ENCODE assay signal across 9 cellular contexts in the genomic region with DNA sequence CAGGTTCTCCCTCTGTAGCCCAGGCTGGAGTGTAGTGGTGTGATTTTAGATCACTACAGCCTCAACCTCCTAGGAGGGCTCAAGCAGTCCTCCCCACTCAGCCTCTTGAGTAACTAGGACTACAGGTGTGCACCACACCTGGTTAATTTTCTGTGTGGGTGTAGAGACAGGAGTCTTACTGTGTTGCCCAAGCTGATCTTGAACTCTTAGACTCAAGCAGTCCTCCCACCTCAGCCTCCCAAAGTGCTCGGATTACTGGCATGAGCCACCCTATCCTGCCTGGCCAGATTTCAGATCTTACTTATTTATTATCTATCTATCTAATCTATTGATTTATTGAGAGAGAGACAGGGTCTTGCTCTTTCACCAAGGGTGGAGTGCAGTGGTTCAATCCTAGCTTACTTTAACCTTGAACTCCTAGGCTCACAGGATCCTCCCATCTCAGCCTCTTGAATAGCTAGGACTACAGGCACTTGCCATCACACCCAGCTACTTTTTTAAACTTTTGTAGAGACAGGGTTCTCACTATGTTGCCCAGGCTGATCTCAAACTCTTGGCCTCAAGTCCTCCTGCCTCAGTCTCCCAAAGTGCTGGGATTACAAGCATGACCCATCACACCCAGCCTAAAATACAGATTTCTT.
A peak's percentile ranks its signal among the peaks of the same experiment; 100 is the strongest.
DNase-seq lines count a peak whose midpoint lies in the region; ATAC-seq, FAIRE-seq and TF ChIP-seq lines count a peak whose summit lies in the region.
"Had no signal": no experiment of that assay in that cellular context is flagged by ENCODE, and none has a peak within 500 bp of the region (broad histone marks: within the 10 kb centered on the region; RNA-seq: fewer than 3 reads in every experiment).

No MANE protein-coding gene starts in this region.

- H3K9me3 Mint-ChIP-seq in activated naive CD8-positive, alpha-beta T cell treated with anti-CD3 and anti-CD28 coated beads for 36 hours: no peaks in the 10 kb centered on the region
- H3K9me3 Mint-ChIP-seq in mesothelial cell of epicardium: no peaks in the 10 kb centered on the region
- H3K9me3 Mint-ChIP-seq in naive thymus-derived CD8-positive, alpha-beta T cell: no peaks in the 10 kb centered on the region
- no peaks in the 10 kb centered on the region for H3K9me3 Mint-ChIP-seq in endothelial cell (ENCODE audit: unreplicated experiment)

- peaks cover 75% of the 10 kb centered on the region for H3K4me1 ChIP-seq in HepG2 (ENCODE audit: insufficient read depth, low read length)
- peaks cover 0 to 22% (median 2%) of the 10 kb centered on the region in 4 donors for H3K4me1 ChIP-seq in right lobe of liver
- H3K4me1 ChIP-seq in aorta (ENCODE audit: control insufficient read depth in 1 of 2, insufficient read depth in 2 of 2, low read length in 2 of 2): peaks cover 1 to 5% of the 10 kb centered on the region in 2 donors

- H3K9me3 ChIP-seq in HepG2 (ENCODE audit: low read length) (no peaks in the 10 kb centered on the region), right lobe of liver (no peaks in the 10 kb centered on the region), aorta (ENCODE audit: control insufficient read depth, low read length) (no peaks in the 10 kb centered on the region)

- WGBS in HepG2 (ENCODE audit: low lambda C conversion rate): 88% methylated on average over 1 of the region's 1 CpG
- WGBS in right lobe of liver (ENCODE audit: insufficient coverage, low coverage, low lambda C conversion rate, missing lambda C conversion rate): 83% methylated on average over 1 of the region's 1 CpG
- 54 to 71% methylated on average over 1 of the region's 1 CpG for WGBS in aorta, 2 donors

- no peak for ATAC-seq in HepG2
- no peak for ATAC-seq in right lobe of liver
- no peak for ATAC-seq in aorta (ENCODE audit: low FRiP score)
- no peak for ATAC-seq in naive thymus-derived CD8-positive, alpha-beta T cell

- POLR2A ChIA-PET in HepG2 (lab: Yijun Ruan, JAX): interaction anchor here (1.0 to 20.0 kb wide), 5 partner anchors 12 to 77 kb away, joined by 3 to 501 read pairs (median 11); no protein-coding TSS in a partner anchor
- POLR2A ChIA-PET in naive thymus-derived CD8-positive, alpha-beta T cell (lab: Charles Lee): no interaction called here

- no TSS peak for BruUV-seq in HepG2 (replicated peaks; lab: Mats Ljungman, UMichigan)

- no peaks in the 10 kb centered on the region for H3K27me3 ChIP-seq in HepG2 (ENCODE audit: control insufficient read depth in 1 of 2, insufficient read depth in 2 of 2, low read length in 2 of 2)
- no peaks in the 10 kb centered on the region for H3K27me3 ChIP-seq in right lobe of liver
- H3K27me3 ChIP-seq in aorta (ENCODE audit: control insufficient read depth in 1 of 2, insufficient read depth in 2 of 2, low read length in 1 of 2): no peaks in the 10 kb centered on the region

- H3K27ac Mint-ChIP-seq in activated naive CD8-positive, alpha-beta T cell treated with anti-CD3 and anti-CD28 coated beads for 36 hours: peak overlapping the region; percentile 94
- H3K27ac Mint-ChIP-seq in mesothelial cell of epicardium: peak overlapping the region; percentile 90
- H3K27ac Mint-ChIP-seq in naive thymus-derived CD8-positive, alpha-beta T cell: peak overlapping the region in 4 of 10 donors; percentile 13 to 92 (median 68)
- H3K27ac Mint-ChIP-seq in endothelial cell (ENCODE audit: unreplicated experiment): no peak overlapping the region

- H2AFZ ChIP-seq in HepG2 (ENCODE audit: low read length): no peak overlapping the region

- H3K27ac ChIP-seq in HepG2 (ENCODE audit: extremely low read length, insufficient read depth, low read length) (peak overlapping the region; percentile 90), right lobe of liver (peak overlapping the region in 1 of 3 donors; percentile 90), aorta (ENCODE audit: low read depth in 1 of 2, low read length in 2 of 2) (peak overlapping the region; percentile 88 to 95)

- H3K4me2 ChIP-seq in HepG2 (ENCODE audit: low read depth, low read length): no peak overlapping the region

- no peaks in the 10 kb centered on the region for H4K20me1 ChIP-seq in HepG2 (ENCODE audit: insufficient read depth, low read length)

- no peak for TF ChIP-seq RAD21 in HepG2 (CRISPR knock-in tag; IDR thresholded peaks at IDR 0.05)

- H3K4me3 Mint-ChIP-seq in activated naive CD8-positive, alpha-beta T cell treated with anti-CD3 and anti-CD28 coated beads for 36 hours: peak overlapping the region; percentile 32
- no peak overlapping the region for H3K4me3 Mint-ChIP-seq in mesothelial cell of epicardium
- no peak overlapping the region for H3K4me3 Mint-ChIP-seq in naive thymus-derived CD8-positive, alpha-beta T cell
- H3K4me3 Mint-ChIP-seq in endothelial cell (ENCODE audit: unreplicated experiment): no peak overlapping the region

- no peak for DNase-seq in HepG2 (ENCODE audit: low spot score)
- DNase-seq in right lobe of liver: no peak
- DNase-seq in activated naive CD8-positive, alpha-beta T cell treated with anti-CD3 and anti-CD28 coated beads for 36 hours: no peak
- no peak for DNase-seq in mesothelial cell of epicardium (ENCODE audit: low spot score in 2 of 2, unreplicated experiment in 2 of 2)
- peak in 1 of 2 donors; percentile 27 for DNase-seq in aorta
- DNase-seq in naive thymus-derived CD8-positive, alpha-beta T cell: no peak
- no peak for DNase-seq in endothelial cell (ENCODE audit: low spot score)
- DNase-seq in inferior parietal cortex (ENCODE audit: extremely low spot score): no peak
- DNase-seq: NCI-H345 had no signal

- intact Hi-C loops in HepG2 (cut with micrococcal nuclease; ENCODE audit: unreplicated experiment) (no loop called here), right lobe of liver (cut with DNase I) (no loop called here), aorta (cut with DNase I) (loop anchor here in 1 of 2 donors (5.0 kb wide), 1 partner anchor 44 kb away; no protein-coding TSS in a partner anchor)

- peaks cover 67% of the 10 kb centered on the region for H3K4me1 Mint-ChIP-seq in activated naive CD8-positive, alpha-beta T cell treated with anti-CD3 and anti-CD28 coated beads for 36 hours
- H3K4me1 Mint-ChIP-seq in mesothelial cell of epicardium (peaks cover 62% of the 10 kb centered on the region), endothelial cell (ENCODE audit: unreplicated experiment) (peaks cover 10% of the 10 kb centered on the region)
- H3K4me1 Mint-ChIP-seq in naive thymus-derived CD8-positive, alpha-beta T cell: peaks cover 7 to 56% (median 28%) of the 10 kb centered on the region in 4 donors

- TF ChIP-seq EP300 in HepG2 (IDR thresholded peaks at IDR 0.05; ENCODE audit: low read depth in 2 of 2, low read length in 2 of 2) (no peak), HepG2 (CRISPR knock-in tag; IDR thresholded peaks at IDR 0.05; ENCODE audit: borderline replicate concordance) (no peak)

- H3K4me3 ChIP-seq in HepG2 (replicated peaks in 1 of 3; ENCODE audit: insufficient read depth in 1 of 3, low read depth in 2 of 3, low read length in 3 of 3) (no peak overlapping the region), right lobe of liver (no peak overlapping the region), aorta (ENCODE audit: low read length in 2 of 2) (no peak overlapping the region)

- H3K9ac ChIP-seq in HepG2 (ENCODE audit: insufficient read depth, low read depth, low read length): 0 out of 2 replicates have a peak overlapping the region, but pooled peaks have one; percentile 20

- CTCF ChIA-PET in HepG2 (lab: Yijun Ruan, JAX; ENCODE audit: low intra/inter-chr PET ratio, low total read pairs): no interaction called here

- FAIRE-seq in HepG2 (lab: Jason Lieb, UNC): no peak

- in situ Hi-C loops in HepG2 (cut with HindIII; ENCODE audit: extremely low pct_ligation_motif_present, low pct_unique_long_range_greater_than_20kb): no loop called here

- H3K27me3 Mint-ChIP-seq in activated naive CD8-positive, alpha-beta T cell treated with anti-CD3 and anti-CD28 coated beads for 36 hours: no peaks in the 10 kb centered on the region
- H3K27me3 Mint-ChIP-seq in mesothelial cell of epicardium (ENCODE audit: low read depth): no peaks in the 10 kb centered on the region
- H3K27me3 Mint-ChIP-seq in naive thymus-derived CD8-positive, alpha-beta T cell: no peaks in the 10 kb centered on the region
- H3K27me3 Mint-ChIP-seq in endothelial cell (ENCODE audit: unreplicated experiment): peaks cover 2% of the 10 kb centered on the region

- H3K36me3 ChIP-seq in HepG2 (replicated peaks in 1 of 2; ENCODE audit: control insufficient read depth in 1 of 2, insufficient read depth in 2 of 2, low read length in 2 of 2) (no peaks in the 10 kb centered on the region; a peak in 2 of 5 replicates), right lobe of liver (no peaks in the 10 kb centered on the region), aorta (ENCODE audit: control insufficient read depth in 1 of 2, insufficient read depth in 2 of 2, low read length in 1 of 2) (no peaks in the 10 kb centered on the region)

- no peak for TF ChIP-seq CTCF in HepG2 (CRISPR knock-in tag; IDR thresholded peaks at IDR 0.05)
- TF ChIP-seq CTCF in right lobe of liver (IDR thresholded peaks at IDR 0.05): no peak
- no peak for TF ChIP-seq CTCF in mesothelial cell of epicardium (IDR thresholded peaks at IDR 0.05; ENCODE audit: unreplicated experiment)
- no peak for TF ChIP-seq CTCF in endothelial cell (IDR thresholded peaks at IDR 0.05; ENCODE audit: unreplicated experiment)

- peaks cover 15% of the 10 kb centered on the region for H3K79me2 ChIP-seq in HepG2 (ENCODE audit: insufficient read depth, low read length)

- no peak for TF ChIP-seq POLR2A in HepG2 (IDR thresholded peaks at IDR 0.05; ENCODE audit: insufficient read depth in 1 of 2, low read depth in 2 of 2, low read length in 2 of 2)
- no peak for TF ChIP-seq POLR2A in right lobe of liver (IDR thresholded peaks at IDR 0.05)

- peaks cover 48% of the 10 kb centered on the region for H3K36me3 Mint-ChIP-seq in activated naive CD8-positive, alpha-beta T cell treated with anti-CD3 and anti-CD28 coated beads for 36 hours
- H3K36me3 Mint-ChIP-seq in mesothelial cell of epicardium (peaks cover 1% of the 10 kb centered on the region), endothelial cell (ENCODE audit: low read depth, unreplicated experiment) (no peaks in the 10 kb centered on the region)
- peaks cover 0 to 23% (median 2%) of the 10 kb centered on the region in 3 donors for H3K36me3 Mint-ChIP-seq in naive thymus-derived CD8-positive, alpha-beta T cell

TF ChIP-seq in HepG2, 621 proteins besides CTCF, POLR2A, EP300 and RAD21 (continues in another document):
- TF ChIP-seq SOX6 (IDR thresholded peaks at IDR 0.05) (no peak), SOX6 (CRISPR knock-in tag; IDR thresholded peaks at IDR 0.05) (peak; percentile 30; the same call in 1 of the 2 replicates), RARA (CRISPR knock-in tag; IDR thresholded peaks at IDR 0.05) (0 out of 2 replicates have a peak, but pooled peaks have one; percentile 30), ZNF354B (CRISPR knock-in tag; IDR thresholded peaks at IDR 0.05) (0 out of 2 replicates have a peak, but pooled peaks have one; percentile 20), ZNF619 (CRISPR knock-in tag; IDR thresholded peaks at IDR 0.05) (no peak), SRSF1 (optimal IDR thresholded peaks at IDR 0.05; ENCODE audit: low read depth, low read length) (no peak), HDAC2 (CRISPR knock-in tag; IDR thresholded peaks at IDR 0.05) (0 out of 2 replicates have a peak, but pooled peaks have one; percentile 17), ONECUT2 (CRISPR knock-in tag; IDR thresholded peaks at IDR 0.05) (peak; percentile 72)
